ENCODE assay signal across 28 cellular contexts in genomic region chr2:99854236-99854852, GRCh38.
"Had no signal": no experiment of that assay in that cellular context is flagged by ENCODE, and none has a peak within 500 bp of the region (broad histone marks: within the 10 kb centered on the region; RNA-seq: fewer than 3 reads in every experiment).

No MANE protein-coding gene starts in this region.

- FAIRE-seq: bronchial epithelial cell, TTC549 had no signal

- H3K36me3 ChIP-seq: gastroesophageal sphincter, neural progenitor cell, spleen, suprapubic skin, tibial artery, upper lobe of right lung had no signal

- ATAC-seq: effector memory CD8-positive, alpha-beta T cell; gastroesophageal sphincter; left ventricle myocardium superior; naive thymus-derived CD8-positive, alpha-beta T cell; right cardiac atrium; upper lobe of right lung had no signal

- H3K27me3 ChIP-seq: gastroesophageal sphincter, hepatocyte, neural progenitor cell, spleen, suprapubic skin, tibial artery, upper lobe of right lung had no signal

- H3K4me1 ChIP-seq: neural progenitor cell, spleen, suprapubic skin, upper lobe of right lung had no signal

- H3K9ac ChIP-seq: neural progenitor cell had no signal

- H3K4me2 ChIP-seq: hepatocyte, neural progenitor cell had no signal

- H3K79me2 ChIP-seq: hepatocyte had no signal

- H3K9me3 ChIP-seq: gastroesophageal sphincter, spleen, suprapubic skin, tibial artery, upper lobe of right lung had no signal

- H2AFZ ChIP-seq: hepatocyte, neural progenitor cell had no signal

- H3K27ac ChIP-seq: coronary artery, gastroesophageal sphincter, hepatocyte, neural progenitor cell, spleen, suprapubic skin, tibial artery, upper lobe of right lung, VCaP had no signal

- H3K4me3 ChIP-seq: coronary artery, gastroesophageal sphincter, hepatocyte, neural progenitor cell, spleen, suprapubic skin, tibial artery, upper lobe of right lung had no signal

- DNase-seq: activated CD4-positive, alpha-beta T cell treated with anti-CD3 and anti-CD28 coated beads for 4 hours; activated CD4-positive, alpha-beta T cell treated with anti-CD3 and anti-CD28 coated beads, Interleukin-2, amount 50 U/mL, for 48 hours; activated CD8-positive, alpha-beta memory T cell treated with anti-CD3 and anti-CD28 coated beads for 24 hours; activated gamma-delta T cell; activated naive CD4-positive, alpha-beta T cell treated with anti-CD3 and anti-CD28 coated beads, Interleukin-2, amount 10 ng/mL, durations not matched to agents 7 days and 5 days; activated T-cell treated with anti-CD3 and anti-CD28 coated beads, Interleukin-2, amount 50 U/mL, for 1 hour; anterior cingulate cortex; effector memory CD8-positive, alpha-beta T cell; erythroblast; islet precursor cell; left ventricle myocardium superior; mammary epithelial cell; naive thymus-derived CD8-positive, alpha-beta T cell; occipital lobe; posterior cingulate gyrus; right cardiac atrium; spleen; stimulated activated naive CD4-positive, alpha-beta T cell; tibial artery; upper lobe of right lung had no signal
